Comparison of ENCODE assay signal across 25 cellular contexts in the genomic region with DNA sequence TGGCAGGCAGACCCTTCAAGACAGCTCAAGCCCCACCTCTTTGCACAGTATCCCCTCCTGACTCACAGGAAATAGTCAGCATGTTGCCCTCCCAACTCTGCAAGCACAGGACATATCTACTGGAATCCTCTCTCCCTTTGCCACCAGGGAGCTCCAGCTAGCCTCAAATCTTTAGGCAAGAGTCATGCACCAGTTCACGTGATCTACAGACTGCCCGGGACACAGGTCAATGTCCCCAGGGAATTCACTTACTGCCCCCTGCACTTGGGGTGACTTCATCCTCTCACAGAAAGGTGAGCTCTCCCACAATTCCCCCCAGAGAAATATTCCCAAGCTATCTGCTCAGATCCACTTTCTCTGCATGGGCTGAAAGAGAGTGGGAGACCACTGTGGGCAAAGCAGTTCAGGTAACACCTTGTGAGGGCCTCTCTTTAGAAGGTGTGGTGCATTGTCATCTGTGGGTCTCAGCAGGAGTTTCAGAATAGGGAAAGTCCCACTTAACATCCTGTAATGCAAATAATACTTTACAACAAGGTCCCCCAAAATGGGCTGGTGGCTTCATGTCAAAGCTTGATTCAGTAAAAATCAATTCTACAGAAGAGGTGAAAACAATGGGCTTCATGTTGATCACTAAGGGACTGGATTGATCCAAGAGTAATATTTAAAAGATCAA.
A peak's percentile ranks its signal among the peaks of the same experiment; 100 is the strongest.
DNase-seq lines count a peak whose midpoint lies in the region; ATAC-seq and TF ChIP-seq lines count a peak whose summit lies in the region.
"Had no signal": no experiment of that assay in that cellular context is flagged by ENCODE, and none has a peak within 500 bp of the region (broad histone marks: within the 10 kb centered on the region; RNA-seq: fewer than 3 reads in every experiment).

No MANE protein-coding gene starts in this region.

- peak; percentile 41 for ATAC-seq in GM21360 (IDR thresholded peaks at IDR 0.05; ENCODE audit: unreplicated experiment)
- ATAC-seq in HG03442 (IDR thresholded peaks at IDR 0.05; ENCODE audit: unreplicated experiment): peak; percentile 70
- ATAC-seq in activated CD4-positive, CD25-positive, alpha-beta regulatory T cell treated with anti-CD3 and anti-CD28 coated beads, Interleukin-2, amount 50 U/mL, for 24 hours: no peak
- no peak for ATAC-seq in GM18505 (IDR thresholded peaks at IDR 0.05; ENCODE audit: unreplicated experiment)
- ATAC-seq in HG02588 (IDR thresholded peaks at IDR 0.05; ENCODE audit: unreplicated experiment): no peak
- ATAC-seq: activated T-cell treated with anti-CD3 and anti-CD28 coated beads, Interleukin-2, amount 50 U/mL, for 72 hours; heart right ventricle; left lung; Panc1 had no signal

- DNase-seq in ELR (ENCODE audit: low read depth) (peak; percentile 21), kidney tubule cell (ENCODE audit: low spot score) (peak; percentile 48), cortex of kidney (lab: John Stamatoyannopoulos, UW) (no peak)
- DNase-seq: activated CD4-positive, alpha-beta T cell treated with anti-CD3 and anti-CD28 coated beads for 48 hours; activated naive CD4-positive, alpha-beta T cell treated with anti-CD3 and anti-CD28 coated beads, Interleukin-2, amount 10 ng/mL, durations not matched to agents 7 days and 5 days; activated T-cell treated with anti-CD3 and anti-CD28 coated beads, Interleukin-2, amount 50 U/mL, for 72 hours; caudate nucleus; COR-L47; DMS79 treated with DMSO at 0.1 percent for 48 hours; dorsolateral prefrontal cortex; H7; heart right ventricle; Karpas-422; left lung; NCI-H2029; NCI-H446 treated with DMSO at 0.1 percent for 48 hours; posterior cingulate gyrus; sigmoid colon; substantia nigra had no signal

- no peak for TF ChIP-seq POLR2A in GM18505 (IDR thresholded peaks at IDR 0.05; ENCODE audit: borderline replicate concordance, extremely low read depth, insufficient read depth, insufficient read length)

Comparison
In these comparisons a context has a peak if more than half of its experiments do, and no peak if none do; other contexts are left out.
1. ATAC-seq: peak in GM21360 (single experiment) and HG03442 (single experiment); none in activated CD4-positive, CD25-positive, alpha-beta regulatory T cell treated with anti-CD3 and anti-CD28 coated beads, Interleukin-2, amount 50 U/mL, for 24 hours (0 of 2), GM18505 (single experiment) and HG02588 (single experiment).